8 cellular contexts compared by ENCODE assay signal in genomic region chr15:45705510-45706473, GRCh38.
DNase-seq lines count a peak whose midpoint lies in the region; ATAC-seq and TF ChIP-seq lines count a peak whose summit lies in the region.

No MANE protein-coding gene starts in this region.

- H3K4me1 ChIP-seq in BE2C = no peaks in the 10 kb centered on the region
- peaks cover 2 to 16% (median 5%) of the 10 kb centered on the region in 4 donors for H3K4me1 ChIP-seq in liver (ENCODE audit: control insufficient read depth in 4 of 4, insufficient read depth in 4 of 4, low read length in 3 of 4)

- H3K27ac ChIP-seq in liver (ENCODE audit: low read depth in 1 of 2, low read length in 2 of 2) = no peak overlapping the region

- H3K9me3 ChIP-seq in BE2C (no peaks in the 10 kb centered on the region), liver (ENCODE audit: control insufficient read depth in 4 of 4, low read length in 3 of 4) (no peaks in the 10 kb centered on the region)

- peak; percentile 88 for TF ChIP-seq CTCF in BE2C (IDR thresholded peaks at IDR 0.05; ENCODE audit: low read depth, low read length)
- TF ChIP-seq CTCF in liver (IDR thresholded peaks at IDR 0.05; ENCODE audit: low read depth, low read length, missing input control) = peak; percentile 88

- peak; percentile 91 for ATAC-seq in HG03439 (IDR thresholded peaks at IDR 0.05; ENCODE audit: unreplicated experiment)

- DNase-seq in BE2C = peak; percentile 80
- peak; percentile 24 for DNase-seq in GM19238 (ENCODE audit: insufficient read length, low spot score)
- DNase-seq in NCI-H446 treated with DMSO at 0.1 percent for 48 hours (lab: John Stamatoyannopoulos, UW) = peak; percentile 53
- DNase-seq in activated CD4-positive, alpha-beta T cell treated with anti-CD3 and anti-CD28 coated beads for 48 hours = peak; percentile 75
- DNase-seq in dermis blood vessel endothelial cell = peak; percentile 95
- peak; percentile 67 to 72 for DNase-seq in stimulated activated CD4-positive, alpha-beta T cell treated with anti-CD3 and anti-CD28 coated beads, Interleukin-2, amount 100 ng/mL, for 48 hours

- H3K27me3 ChIP-seq in BE2C (no peaks in the 10 kb centered on the region), liver (ENCODE audit: control insufficient read depth in 4 of 4, insufficient read depth in 4 of 4, low read length in 3 of 4) (no peaks in the 10 kb centered on the region)

- peak; percentile 85 to 92 for TF ChIP-seq RAD21 in liver (IDR thresholded peaks at IDR 0.05)

- H3K4me3 ChIP-seq in BE2C (ENCODE audit: low read depth, low read length) (peak overlapping the region; percentile 78), liver (ENCODE audit: low read depth in 1 of 3, low read length in 3 of 3) (peak overlapping the region; percentile 59 to 85 (median 70))

- H3K36me3 ChIP-seq in BE2C (no peaks in the 10 kb centered on the region), liver (ENCODE audit: control insufficient read depth in 4 of 4, insufficient read depth in 3 of 4, low read depth in 1 of 4, low read length in 3 of 4) (no peaks in the 10 kb centered on the region)

- WGBS in liver = 3% methylated on average over 15 of the region's 15 CpGs

- H3K9ac ChIP-seq in liver (ENCODE audit: low read depth in 1 of 2, low read length in 2 of 2) = peak overlapping the region; percentile 73 to 75

TF ChIP-seq in liver, 16 proteins besides CTCF, POLR2A, EP300 and RAD21:
- TF ChIP-seq GABPA (IDR thresholded peaks at IDR 0.05 in 1 of 2, conservative IDR thresholded peaks at IDR 0.05 in 1 of 2) (peak in 1 of 2 donors; percentile 15), FOXA2 (IDR thresholded peaks at IDR 0.05) (no peak), HNF4G (IDR thresholded peaks at IDR 0.05) (no peak), SP1 (IDR thresholded peaks at IDR 0.05) (no peak), EGR1 (IDR thresholded peaks at IDR 0.05; ENCODE audit: low read depth in 2 of 2) (no peak), JUND (IDR thresholded peaks at IDR 0.05) (no peak), NR2F2 (IDR thresholded peaks at IDR 0.05) (peak; percentile 11), HNF4A (conservative IDR thresholded peaks at IDR 0.05) (no peak), MAX (IDR thresholded peaks at IDR 0.05) (no peak), YY1 (IDR thresholded peaks at IDR 0.05) (peak; percentile 37), ATF3 (IDR thresholded peaks at IDR 0.05) (no peak), ZBTB33 (IDR thresholded peaks at IDR 0.05) (no peak), REST (IDR thresholded peaks at IDR 0.05) (no peak), RXRA (IDR thresholded peaks at IDR 0.05) (no peak)

Comparison
In these comparisons a context has a peak if more than half of its experiments do, and no peak if none do; other contexts are left out.
1. DNase-seq: peak in every context shown above with its lines; median percentile 95 in dermis blood vessel endothelial cell; 80 in BE2C; 75 in activated CD4-positive, alpha-beta T cell treated with anti-CD3 and anti-CD28 coated beads for 48 hours; 70 in stimulated activated CD4-positive, alpha-beta T cell treated with anti-CD3 and anti-CD28 coated beads, Interleukin-2, amount 100 ng/mL, for 48 hours; 53 in NCI-H446 treated with DMSO at 0.1 percent for 48 hours; 24 in GM19238.